31 cellular contexts compared by ENCODE assay signal in the genomic region with DNA sequence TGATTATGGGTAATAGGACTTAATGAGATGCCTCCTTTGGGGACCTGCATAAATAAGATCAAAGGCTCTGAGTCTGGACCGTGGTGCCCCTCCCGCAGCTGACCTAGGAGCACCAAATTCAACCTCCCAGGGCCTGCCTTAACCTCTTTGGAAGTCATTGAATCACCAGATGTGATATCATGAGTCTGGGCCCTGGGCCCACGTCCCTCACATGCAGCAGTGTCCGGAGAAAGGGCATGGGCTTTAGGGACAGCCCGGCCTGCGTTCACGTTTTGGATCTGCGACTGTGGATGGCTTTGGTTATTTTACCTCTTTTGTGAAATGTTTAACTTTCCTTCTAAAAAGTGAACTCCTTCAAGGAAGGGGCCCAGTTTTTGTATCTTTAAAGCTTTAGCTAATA.
"Had no signal": no experiment of that assay in that cellular context is flagged by ENCODE, and none has a peak within 500 bp of the region (broad histone marks: within the 10 kb centered on the region; RNA-seq: fewer than 3 reads in every experiment).

No MANE protein-coding gene starts in this region.

- H3K36me3 ChIP-seq: breast epithelium, MG63, Peyer's patch, SJCRH30 had no signal

- H3K4me3 Mint-ChIP-seq: activated CD4-positive, alpha-beta T cell treated with anti-CD3 and anti-CD28 coated beads, Interleukin-2, amount 10 ng/mL, durations not matched to agents 24 days and 14 days; activated CD8-positive, alpha-beta T cell treated with anti-CD3 and anti-CD28 coated beads for 36 hours; activated naive CD4-positive, alpha-beta T cell treated with anti-CD3 and anti-CD28 coated beads, Interleukin-2, amount 50 U/mL, for 24 hours; activated naive CD8-positive, alpha-beta T cell treated with anti-CD3 and anti-CD28 coated beads, Interleukin-2, amount 10 ng/mL, durations not matched to agents 7 days and 5 days; activated T-cell treated with anti-CD3 and anti-CD28 coated beads, Interleukin-2, amount 50 U/mL, for 72 hours; activated T-helper 17 cell treated with anti-CD3 and anti-CD28 coated beads, Interleukin-2, amount 50 U/mL, for 72 hours; T-helper 1 cell treated with Interleukin-12 subunit alpha and Interleukin-12 subunit beta and Interleukin-4 antibody, amounts not matched to agents 30 μg/mL and 1 μg/mL, for 36 hours; T-helper 2 cell treated with Interferon-gamma antibody and Interleukin-4, amounts not matched to agents 5 μg/mL and 100 μg/mL, for 36 hours had no signal

- H3K4me1 Mint-ChIP-seq: activated T-helper 17 cell treated with anti-CD3 and anti-CD28 coated beads, Interleukin-2, amount 50 U/mL, for 72 hours had no signal

- H3K4me1 ChIP-seq: body of pancreas, breast epithelium, Peyer's patch, SJCRH30 had no signal

- ATAC-seq: activated CD8-positive, alpha-beta T cell treated with anti-CD3 and anti-CD28 coated beads for 36 hours; activated T-cell treated with anti-CD3 and anti-CD28 coated beads, Interleukin-2, amount 50 U/mL, for 72 hours; activated T-helper 17 cell treated with anti-CD3 and anti-CD28 coated beads, Interleukin-2, amount 50 U/mL, for 72 hours; body of pancreas had no signal

- H3K27me3 Mint-ChIP-seq: activated CD4-positive, alpha-beta T cell treated with anti-CD3 and anti-CD28 coated beads, Interleukin-2, amount 10 ng/mL, durations not matched to agents 24 days and 14 days; activated CD8-positive, alpha-beta T cell treated with anti-CD3 and anti-CD28 coated beads for 36 hours; activated naive CD4-positive, alpha-beta T cell treated with anti-CD3 and anti-CD28 coated beads, Interleukin-2, amount 50 U/mL, for 24 hours; activated naive CD8-positive, alpha-beta T cell treated with anti-CD3 and anti-CD28 coated beads, Interleukin-2, amount 10 ng/mL, durations not matched to agents 7 days and 5 days; activated T-helper 17 cell treated with anti-CD3 and anti-CD28 coated beads, Interleukin-2, amount 50 U/mL, for 72 hours had no signal

- DNase-seq: activated CD4-positive, alpha-beta T cell treated with anti-CD3 and anti-CD28 coated beads, Interleukin-2, amount 10 ng/mL, durations not matched to agents 24 days and 14 days; activated CD4-positive, alpha-beta T cell treated with anti-CD3 and anti-CD28 coated beads, Interleukin-2, amount 50 U/mL, for 4 hours; activated CD8-positive, alpha-beta T cell treated with anti-CD3 and anti-CD28 coated beads for 36 hours; activated gamma-delta T cell; activated naive CD4-positive, alpha-beta T cell treated with Interleukin-2 at 50 U/mL for 16 hours; activated naive CD8-positive, alpha-beta T cell treated with anti-CD3 and anti-CD28 coated beads, Interleukin-2, amount 10 ng/mL, durations not matched to agents 7 days and 5 days; activated T-cell treated with anti-CD3 and anti-CD28 coated beads, Interleukin-2, amount 50 U/mL, for 1 hour; activated T-cell treated with anti-CD3 and anti-CD28 coated beads, Interleukin-2, amount 50 U/mL, for 72 hours; body of pancreas; Kasumi-1; KG1; MG63; NCI-H1048; NCI-H1105 treated with DMSO at 0.1 percent for 48 hours; NCI-H1436; NCI-H1694; NCI-H1930; NCI-H2081 treated with DMSO at 0.1 percent for 48 hours; NCI-H226; NCI-H446 treated with DMSO at 0.1 percent for 48 hours; NCI-H524; NCI-H69; Peyer's patch; RPMI8226; SJCRH30 had no signal

- H3K27me3 ChIP-seq: body of pancreas, breast epithelium, MG63, Peyer's patch, SJCRH30 had no signal

- H3K27ac ChIP-seq: body of pancreas, breast epithelium, SJCRH30, SK-N-MC had no signal

- H3K27ac Mint-ChIP-seq: activated CD4-positive, alpha-beta T cell treated with anti-CD3 and anti-CD28 coated beads, Interleukin-2, amount 10 ng/mL, durations not matched to agents 24 days and 14 days; activated CD8-positive, alpha-beta T cell treated with anti-CD3 and anti-CD28 coated beads for 36 hours; activated naive CD4-positive, alpha-beta T cell treated with anti-CD3 and anti-CD28 coated beads, Interleukin-2, amount 50 U/mL, for 24 hours; activated naive CD8-positive, alpha-beta T cell treated with anti-CD3 and anti-CD28 coated beads, Interleukin-2, amount 10 ng/mL, durations not matched to agents 7 days and 5 days; activated T-cell treated with anti-CD3 and anti-CD28 coated beads, Interleukin-2, amount 50 U/mL, for 72 hours; activated T-helper 17 cell treated with anti-CD3 and anti-CD28 coated beads, Interleukin-2, amount 50 U/mL, for 72 hours; T-helper 1 cell treated with Interleukin-12 subunit alpha and Interleukin-12 subunit beta and Interleukin-4 antibody, amounts not matched to agents 30 μg/mL and 1 μg/mL, for 36 hours; T-helper 2 cell treated with Interferon-gamma antibody and Interleukin-4, amounts not matched to agents 5 μg/mL and 100 μg/mL, for 36 hours had no signal

- H3K9me3 ChIP-seq: body of pancreas, breast epithelium, Peyer's patch, SJCRH30 had no signal

- H3K4me3 ChIP-seq: body of pancreas, breast epithelium, MG63, Peyer's patch, SJCRH30, SK-N-MC had no signal
